Comparison of ENCODE assay signal across 8 cellular contexts in genomic region chr1:88731475-88731874, GRCh38. TPM values are rescaled to one million over a fixed set of nuclear protein-coding genes. Genes with fewer than 3 reads are reported as not detected.
A peak's percentile ranks its signal among the peaks of the same experiment; 100 is the strongest.
DNase-seq lines count a peak whose midpoint lies in the region; ATAC-seq and TF ChIP-seq lines count a peak whose summit lies in the region.

No MANE protein-coding gene starts in this region.

- CTCF ChIA-PET in CD4-positive, alpha-beta memory T cell (lab: Charles Lee; ENCODE audit: partially characterized antibody): no interaction called here
- CTCF ChIA-PET in GM10248 (lab: Yijun Ruan, JAX): no interaction called here

- no peak overlapping the region for H3K4me3 ChIP-seq in CD4-positive, alpha-beta memory T cell (ENCODE audit: low read length in 2 of 2)

- H3K4me1 ChIP-seq in CD4-positive, alpha-beta memory T cell (ENCODE audit: insufficient read depth, low read length): peaks cover 5% of the 10 kb centered on the region

- no peak overlapping the region for H3K27ac Mint-ChIP-seq in CD4-positive, alpha-beta memory T cell

- H3K27me3 Mint-ChIP-seq in CD4-positive, alpha-beta memory T cell: no peaks in the 10 kb centered on the region

- peaks cover 0 to 30% (median 19%) of the 10 kb centered on the region in 8 donors for H3K9me3 Mint-ChIP-seq in CD4-positive, alpha-beta memory T cell

- TF ChIP-seq CTCF in GM10248 (IDR thresholded peaks at IDR 0.05; ENCODE audit: control extremely low read depth, extremely low read depth, low read depth, missing control alignments): no peak

- no peak overlapping the region for H3K27ac ChIP-seq in CD4-positive, alpha-beta memory T cell (ENCODE audit: low read depth, low read length)

- no peak for ATAC-seq in GM21723 (IDR thresholded peaks at IDR 0.05; ENCODE audit: unreplicated experiment)

- H3K9me3 ChIP-seq in CD4-positive, alpha-beta memory T cell (ENCODE audit: control insufficient read depth in 1 of 2, low read length in 2 of 2): peaks cover 5 to 8% of the 10 kb centered on the region in 2 donors

- H3K4me3 Mint-ChIP-seq in CD4-positive, alpha-beta memory T cell: no peak overlapping the region

- DNase-seq in AG08395 (ENCODE audit: low spot score): peak; percentile 85
- DNase-seq in NCI-H1694 (lab: John Stamatoyannopoulos, UW): peak; percentile 75
- peak; percentile 50 for DNase-seq in cerebellum (ENCODE audit: low spot score)
- DNase-seq in middle frontal gyrus (ENCODE audit: extremely low spot score, low spot score): peak; percentile 39
- DNase-seq in CD4-positive, alpha-beta memory T cell: no peak
- no peak for DNase-seq in GM10248 (ENCODE audit: extremely low spot score)
- DNase-seq in NCI-H128 (lab: John Stamatoyannopoulos, UW; ENCODE audit: unreplicated experiment): no peak

- H3K36me3 Mint-ChIP-seq in CD4-positive, alpha-beta memory T cell: peaks cover 51 to 65% of the 10 kb centered on the region in 2 donors

- intact Hi-C loops in CD4-positive, alpha-beta memory T cell (cut with micrococcal nuclease): no loop called here

- H3K27me3 ChIP-seq in CD4-positive, alpha-beta memory T cell (ENCODE audit: insufficient read depth, low read length): no peaks in the 10 kb centered on the region

- peaks cover 28 to 57% (median 46%) of the 10 kb centered on the region in 4 donors for H3K4me1 Mint-ChIP-seq in CD4-positive, alpha-beta memory T cell

- POLR2A ChIA-PET in CD4-positive, alpha-beta memory T cell (lab: Charles Lee; ENCODE audit: partially characterized antibody): no interaction called here
- POLR2A ChIA-PET in GM10248 (lab: Yijun Ruan, JAX): no interaction called here

- H3K36me3 ChIP-seq in CD4-positive, alpha-beta memory T cell (ENCODE audit: insufficient read depth, low read length): peaks cover 6% of the 10 kb centered on the region

RNA-seq across cellular contexts. Expression of gene PKN2, which starts 47.4 kb away (rescaled TPM):
- total RNA-seq in cerebellum: 51.6 TPM
- 10 to 100 TPM; 38.6 to 42.0 TPM for total RNA-seq in CD4-positive, alpha-beta memory T cell
- 1 to 10 TPM; 6.0 to 8.0 TPM for polyA plus RNA-seq in CD4-positive, alpha-beta memory T cell

Comparison
In these comparisons a context has a peak if more than half of its experiments do, and no peak if none do; other contexts are left out.
1. DNase-seq: peak in AG08395 (single experiment), NCI-H1694 (single experiment), cerebellum (single experiment) and middle frontal gyrus (single experiment); none in CD4-positive, alpha-beta memory T cell (0 of 5), GM10248 (single experiment) and NCI-H128 (single experiment).